30 cellular contexts compared by ENCODE assay signal in genomic region chr18:37654711-37655369, GRCh38.
"Had no signal": no experiment of that assay in that cellular context is flagged by ENCODE, and none has a peak within 500 bp of the region (broad histone marks: within the 10 kb centered on the region; RNA-seq: fewer than 3 reads in every experiment).

No MANE protein-coding gene starts in this region.

- H3K4me3 Mint-ChIP-seq: activated CD8-positive, alpha-beta T cell treated with anti-CD3 and anti-CD28 coated beads for 36 hours; activated T-cell treated with anti-CD3 and anti-CD28 coated beads, Interleukin-2, amount 50 U/mL, for 4 hours; activated T-helper 17 cell treated with anti-CD3 and anti-CD28 coated beads, Interleukin-2, amount 50 U/mL, for 72 hours; immature natural killer cell; nephron; stimulated activated effector memory CD8-positive, alpha-beta T cell treated with anti-CD3 and anti-CD28 coated beads, Interleukin-12 subunit alpha, Interleukin-12 subunit beta, amount 100 ng/mL, for 72 hours; stimulated activated naive CD8-positive, alpha-beta T cell treated with anti-CD3 and anti-CD28 coated beads, Interleukin-15, Interleukin-2, amounts not matched to agents 100 ng/mL and 50 ng/mL, for 24 hours; T-helper 1 cell treated with Interleukin-12 subunit alpha and Interleukin-12 subunit beta and Interleukin-4 antibody, amounts not matched to agents 30 μg/mL and 1 μg/mL, for 36 hours had no signal

- H3K4me1 Mint-ChIP-seq: activated T-helper 17 cell treated with anti-CD3 and anti-CD28 coated beads, Interleukin-2, amount 50 U/mL, for 72 hours; immature natural killer cell; stimulated activated effector memory CD8-positive, alpha-beta T cell treated with anti-CD3 and anti-CD28 coated beads, Interleukin-12 subunit alpha, Interleukin-12 subunit beta, amount 100 ng/mL, for 72 hours had no signal

- H3K36me3 Mint-ChIP-seq: immature natural killer cell; stimulated activated effector memory CD8-positive, alpha-beta T cell treated with anti-CD3 and anti-CD28 coated beads, Interleukin-12 subunit alpha, Interleukin-12 subunit beta, amount 100 ng/mL, for 72 hours had no signal

- H3K4me3 ChIP-seq: gastroesophageal sphincter, lung, skin epidermis, thoracic aorta, upper lobe of left lung, vagina had no signal

- H3K36me3 ChIP-seq: gastroesophageal sphincter, thoracic aorta, upper lobe of left lung, vagina, WERI-Rb-1 had no signal

- H3K4me1 ChIP-seq: gastroesophageal sphincter, upper lobe of left lung, vagina had no signal

- H3K9me3 ChIP-seq: thoracic aorta, upper lobe of left lung, vagina had no signal

- H3K27me3 Mint-ChIP-seq: activated CD8-positive, alpha-beta T cell treated with anti-CD3 and anti-CD28 coated beads for 36 hours; activated T-helper 17 cell treated with anti-CD3 and anti-CD28 coated beads, Interleukin-2, amount 50 U/mL, for 72 hours; stimulated activated naive CD8-positive, alpha-beta T cell treated with anti-CD3 and anti-CD28 coated beads, Interleukin-15, Interleukin-2, amounts not matched to agents 100 ng/mL and 50 ng/mL, for 24 hours had no signal

- H3K27ac ChIP-seq: epithelial cell of prostate, gastroesophageal sphincter, skin epidermis, thoracic aorta, upper lobe of left lung, vagina, WERI-Rb-1 had no signal

- H3K27me3 ChIP-seq: upper lobe of left lung, vagina had no signal

- H3K27ac Mint-ChIP-seq: activated CD8-positive, alpha-beta T cell treated with anti-CD3 and anti-CD28 coated beads for 36 hours; activated T-helper 17 cell treated with anti-CD3 and anti-CD28 coated beads, Interleukin-2, amount 50 U/mL, for 72 hours; immature natural killer cell; nephron; stimulated activated effector memory CD8-positive, alpha-beta T cell treated with anti-CD3 and anti-CD28 coated beads, Interleukin-12 subunit alpha, Interleukin-12 subunit beta, amount 100 ng/mL, for 72 hours; stimulated activated naive CD8-positive, alpha-beta T cell treated with anti-CD3 and anti-CD28 coated beads, Interleukin-15, Interleukin-2, amounts not matched to agents 100 ng/mL and 50 ng/mL, for 24 hours; T-helper 1 cell treated with Interleukin-12 subunit alpha and Interleukin-12 subunit beta and Interleukin-4 antibody, amounts not matched to agents 30 μg/mL and 1 μg/mL, for 36 hours had no signal

- H3K9me3 Mint-ChIP-seq: activated CD8-positive, alpha-beta T cell treated with anti-CD3 and anti-CD28 coated beads for 36 hours; activated T-helper 17 cell treated with anti-CD3 and anti-CD28 coated beads, Interleukin-2, amount 50 U/mL, for 72 hours; T-helper 1 cell treated with Interleukin-12 subunit alpha and Interleukin-12 subunit beta and Interleukin-4 antibody, amounts not matched to agents 30 μg/mL and 1 μg/mL, for 36 hours had no signal

- ATAC-seq: activated CD8-positive, alpha-beta T cell treated with anti-CD3 and anti-CD28 coated beads for 36 hours; activated T-cell treated with anti-CD3 and anti-CD28 coated beads, Interleukin-2, amount 50 U/mL, for 4 hours; activated T-helper 17 cell treated with anti-CD3 and anti-CD28 coated beads, Interleukin-2, amount 50 U/mL, for 72 hours; gastroesophageal sphincter; left lobe of liver; sciatic nerve; stimulated activated effector memory CD8-positive, alpha-beta T cell treated with anti-CD3 and anti-CD28 coated beads, Interleukin-12 subunit alpha, Interleukin-12 subunit beta, amount 100 ng/mL, for 72 hours had no signal

- DNase-seq: activated CD4-positive, alpha-beta T cell treated with anti-CD3 and anti-CD28 coated beads, Interleukin-2, amount 50 U/mL, for 1 hour; activated CD4-positive, CD25-positive, alpha-beta regulatory T cell treated with anti-CD3 and anti-CD28 coated beads, Interleukin-2, amount 50 U/mL, for 72 hours; activated CD8-positive, alpha-beta T cell treated with anti-CD3 and anti-CD28 coated beads for 36 hours; activated gamma-delta T cell treated with Interleukin-2 at 50 U/mL for 16 hours; activated naive CD4-positive, alpha-beta T cell treated with anti-CD3 and anti-CD28 coated beads, Interleukin-2, amount 50 U/mL, for 16 hours; activated T-cell treated with anti-CD3 and anti-CD28 coated beads, Interleukin-2, amount 50 U/mL, for 4 hours; amniotic stem cell; caudate nucleus; cortex of kidney; head of caudate nucleus; hippocampal formation; immature natural killer cell; stimulated activated CD4-positive, alpha-beta T cell treated with anti-CD3 and anti-CD28 coated beads, Interleukin-4, amount 100 ng/mL, for 24 hours; SW 1271; T-helper 9 cell; upper lobe of left lung; WERI-Rb-1 had no signal
